Comparison of ENCODE assay signal across 8 cellular contexts in the genomic region with DNA sequence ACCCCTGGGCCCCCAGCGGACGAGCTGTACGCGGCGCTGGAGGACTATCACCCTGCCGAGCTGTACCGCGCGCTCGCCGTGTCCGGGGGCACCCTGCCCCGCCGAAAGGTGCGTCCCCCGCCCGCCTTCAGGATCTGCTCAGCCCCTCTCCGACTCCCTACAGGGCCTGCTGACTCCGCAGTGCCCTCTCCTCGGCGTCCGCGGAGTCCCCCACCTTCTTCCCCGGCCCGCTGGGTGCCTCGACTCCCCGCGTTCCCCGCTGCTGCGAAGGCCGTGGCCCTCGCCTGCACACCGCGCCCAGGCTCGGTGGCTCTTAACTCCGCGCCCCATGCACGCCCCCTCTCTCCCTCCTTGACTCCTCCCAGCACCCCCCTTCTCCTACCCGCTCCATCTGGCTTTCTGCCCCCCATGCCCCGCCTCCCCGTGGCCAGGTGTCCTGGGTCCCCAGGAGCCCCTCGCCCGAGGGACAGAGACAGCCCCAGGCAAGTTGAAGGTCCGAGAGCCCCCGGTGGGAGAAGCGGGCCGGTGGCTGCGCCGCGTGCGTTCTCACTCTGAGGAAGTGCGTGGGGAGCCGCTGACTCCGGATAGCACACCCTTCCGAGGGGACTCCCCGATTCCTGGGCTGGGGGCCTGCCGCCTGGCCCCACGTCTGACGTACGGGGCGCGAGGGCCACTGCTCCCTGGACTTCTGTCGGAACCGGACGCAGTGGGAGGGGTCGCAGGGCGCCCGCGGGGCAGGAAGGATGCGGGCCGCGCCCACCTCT. TPM values are rescaled to one million over a fixed set of nuclear protein-coding genes. Genes with fewer than 3 reads are reported as not detected.
A peak's percentile ranks its signal among the peaks of the same experiment; 100 is the strongest.
DNase-seq lines count a peak whose midpoint lies in the region; ATAC-seq and TF ChIP-seq lines count a peak whose summit lies in the region.

No MANE protein-coding gene starts in this region.

- peak overlapping the region; percentile 74 for H3K4me2 ChIP-seq in OCI-LY3 (ENCODE audit: low read length)

- H3K4me1 Mint-ChIP-seq in activated naive CD8-positive, alpha-beta T cell treated with anti-CD3 and anti-CD28 coated beads for 36 hours: peaks cover 20% of the 10 kb centered on the region

- H3K36me3 Mint-ChIP-seq in activated naive CD8-positive, alpha-beta T cell treated with anti-CD3 and anti-CD28 coated beads for 36 hours: peaks cover 11% of the 10 kb centered on the region

- no TSS peak for BruUV-seq in A673 (replicated peaks; lab: Mats Ljungman, UMichigan)

- no peak overlapping the region for H2AFZ ChIP-seq in OCI-LY3 (ENCODE audit: low read depth, low read length)

- TF ChIP-seq CTCF in A673 (conservative IDR thresholded peaks at IDR 0.05; ENCODE audit: low read depth, low read length): no peak
- no peak for TF ChIP-seq CTCF in OCI-LY3 (IDR thresholded peaks at IDR 0.05; ENCODE audit: low read depth, low read length)

- H3K27me3 Mint-ChIP-seq in activated naive CD8-positive, alpha-beta T cell treated with anti-CD3 and anti-CD28 coated beads for 36 hours: peaks cover 4% of the 10 kb centered on the region

- peak overlapping the region; percentile 80 for H3K4me3 ChIP-seq in A673 (ENCODE audit: low read depth, low read length, poor library complexity, severe bottlenecking)
- H3K4me3 ChIP-seq in OCI-LY3 (ENCODE audit: low read length): peak overlapping the region; percentile 66
- peak overlapping the region; percentile 50 for H3K4me3 ChIP-seq in iPS-15b (ENCODE audit: low read depth, low read length)

- H3K4me3 Mint-ChIP-seq in activated naive CD8-positive, alpha-beta T cell treated with anti-CD3 and anti-CD28 coated beads for 36 hours: peak overlapping the region; percentile 92

- H3K9ac ChIP-seq in OCI-LY3 (ENCODE audit: low read length) (0 out of 2 replicates have a peak overlapping the region, but pooled peaks have one; percentile 16), iPS-15b (ENCODE audit: low read depth, low read length) (no peak overlapping the region)

- H3K27ac Mint-ChIP-seq in activated naive CD8-positive, alpha-beta T cell treated with anti-CD3 and anti-CD28 coated beads for 36 hours: peak overlapping the region; percentile 87

- no peaks in the 10 kb centered on the region for H3K27me3 ChIP-seq in A673 (replicated peaks; ENCODE audit: insufficient read depth, low read depth, low read length, poor library complexity)
- H3K27me3 ChIP-seq in OCI-LY3 (ENCODE audit: low read depth, low read length): peaks cover 27% of the 10 kb centered on the region
- H3K27me3 ChIP-seq in iPS-15b (ENCODE audit: control insufficient read depth, insufficient read depth, low read length): peaks cover 60% of the 10 kb centered on the region

- no peaks in the 10 kb centered on the region for H4K20me1 ChIP-seq in OCI-LY3 (ENCODE audit: insufficient read depth, low read length)

- no peaks in the 10 kb centered on the region for H3K79me2 ChIP-seq in OCI-LY3 (ENCODE audit: low read length)

- H3K9me3 Mint-ChIP-seq in activated naive CD8-positive, alpha-beta T cell treated with anti-CD3 and anti-CD28 coated beads for 36 hours: no peaks in the 10 kb centered on the region

- ATAC-seq in HG03159 (IDR thresholded peaks at IDR 0.05; ENCODE audit: unreplicated experiment): no peak
- no peak for ATAC-seq in GM18870 (IDR thresholded peaks at IDR 0.05; ENCODE audit: unreplicated experiment)

- H3K36me3 ChIP-seq in A673 (ENCODE audit: insufficient read depth, low read length, poor library complexity, severe bottlenecking) (no peaks in the 10 kb centered on the region), OCI-LY3 (replicated peaks; ENCODE audit: low read depth, low read length) (no peaks in the 10 kb centered on the region), iPS-15b (ENCODE audit: control insufficient read depth, insufficient read depth, low read length) (no peaks in the 10 kb centered on the region)

- peaks cover 26% of the 10 kb centered on the region for H3K4me1 ChIP-seq in A673 (ENCODE audit: insufficient read depth, low read length, poor library complexity, severe bottlenecking)
- peaks cover 27% of the 10 kb centered on the region for H3K4me1 ChIP-seq in OCI-LY3 (ENCODE audit: low read length)
- peaks cover 24% of the 10 kb centered on the region for H3K4me1 ChIP-seq in iPS-15b (ENCODE audit: control insufficient read depth, insufficient read depth, low read length)

- CTCF ChIA-PET in A673 (lab: Charles Lee): interaction anchor here (1.2 to 2.0 kb wide), 4 partner anchors 14 to 114 kb away, joined by 3 to 11 read pairs (median 7); no protein-coding TSS in a partner anchor

- intact Hi-C loops in A673 (cut with micrococcal nuclease; ENCODE audit: unreplicated experiment): loop anchor here (5.0 kb wide), 1 partner anchor 115 kb away; no protein-coding TSS in a partner anchor

- H3K27ac ChIP-seq in A673 (ENCODE audit: low read depth, low read length, poor library complexity, severe bottlenecking) (peak overlapping the region; percentile 63), OCI-LY3 (ENCODE audit: low read length) (no peak overlapping the region)

- DNase-seq in A673 (ENCODE audit: low spot score): peak; percentile 34
- DNase-seq in activated naive CD8-positive, alpha-beta T cell treated with anti-CD3 and anti-CD28 coated beads for 36 hours: peak; percentile 60
- DNase-seq in stimulated activated CD4-positive, alpha-beta T cell treated with anti-CD3 and anti-CD28 coated beads, Interleukin-12 subunit alpha, Interleukin-12 subunit beta, amount 100 ng/mL, for 48 hours (ENCODE audit: low read depth in 2 of 3, low spot score in 1 of 3): peak in 2 of 3 donors; percentile 21 to 24
- no peak for DNase-seq in ureter (ENCODE audit: low spot score)

- POLR2A ChIA-PET in A673 (lab: Charles Lee; ENCODE audit: low non-redundant PET): interaction anchor here (0.5 kb wide), 1 partner anchor 1969 kb away, joined by 23 read pairs; no protein-coding TSS in a partner anchor

- H3K9me3 ChIP-seq in A673 (ENCODE audit: low read depth, low read length, poor library complexity, severe bottlenecking) (no peaks in the 10 kb centered on the region), OCI-LY3 (ENCODE audit: insufficient read depth, low read length) (no peaks in the 10 kb centered on the region), iPS-15b (ENCODE audit: control insufficient read depth, insufficient read depth, low read length) (no peaks in the 10 kb centered on the region)

RNA-seq across cellular contexts. Expression of gene TAMALIN, which starts 0.6 kb away (rescaled TPM):
- total RNA-seq in A673 (2021): 4.8 and 5.4 TPM in 2 replicates
- total RNA-seq in activated naive CD8-positive, alpha-beta T cell treated with anti-CD3 and anti-CD28 coated beads for 36 hours: 10 to 100 TPM in 1 of 2 experiments, 1 to 10 TPM in 1; 9.1 to 11.3 TPM
- 50.7 TPM for total RNA-seq in ureter

RNA-seq across cellular contexts. Expression of gene NR4A1, which starts 43.9 kb away (rescaled TPM):
- total RNA-seq in A673 (2021) (12.5 and 19.8 TPM in 2 replicates), ureter (79.2 TPM)
- total RNA-seq in activated naive CD8-positive, alpha-beta T cell treated with anti-CD3 and anti-CD28 coated beads for 36 hours: 10 to 100 TPM; 88.0 to 92.6 TPM

RNA-seq across cellular contexts. Expression of gene ACVR1B, which starts 55.8 kb away (rescaled TPM):
- 25.5 and 27.4 TPM in 2 replicates for total RNA-seq in A673 (2021)
- 10 to 100 TPM in 1 of 2 experiments, 1 to 10 TPM in 1; 9.9 to 10.2 TPM for total RNA-seq in activated naive CD8-positive, alpha-beta T cell treated with anti-CD3 and anti-CD28 coated beads for 36 hours
- total RNA-seq in ureter: 40.6 TPM
